In the genomic region with DNA sequence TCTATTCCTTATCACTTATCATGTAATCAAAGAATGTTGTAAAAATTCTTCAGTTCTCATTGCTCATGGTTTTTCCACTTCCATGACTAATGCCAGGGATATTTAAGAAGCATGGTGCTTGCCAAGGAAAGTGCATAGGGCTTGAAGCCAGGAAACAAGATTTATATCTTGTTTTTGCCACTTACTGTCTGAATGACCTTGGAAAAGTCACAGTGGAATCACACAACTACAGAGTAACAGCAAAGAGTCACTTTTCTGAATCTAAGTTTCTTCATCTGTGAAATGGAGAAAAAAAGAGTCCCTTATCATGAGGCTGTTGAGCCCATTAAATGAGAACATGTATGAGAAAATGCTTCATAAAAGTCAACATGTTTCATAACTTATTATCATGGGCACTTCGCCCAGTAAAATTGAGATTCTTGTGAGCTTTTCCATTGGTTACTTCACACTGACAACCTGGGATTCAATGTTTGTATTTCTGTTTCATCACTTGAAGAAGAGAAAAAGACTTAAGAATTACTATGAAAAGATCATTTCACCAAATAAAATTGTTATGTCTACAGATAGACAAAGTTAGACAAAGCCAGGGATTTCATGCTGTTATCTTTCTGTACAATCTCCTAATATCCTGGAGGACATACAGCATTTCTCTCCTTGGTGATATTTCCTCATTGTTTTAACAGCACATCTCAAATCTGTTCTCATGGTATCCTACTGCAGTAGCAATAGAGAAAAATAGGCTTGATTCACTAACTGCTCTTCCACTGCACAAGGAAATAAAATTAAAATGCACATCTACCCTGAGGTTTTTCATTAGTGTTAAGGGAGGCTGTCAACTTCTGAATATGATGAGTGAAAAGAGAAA, we compare ENCODE assay signal across 12 cellular contexts. TPM values are rescaled to one million over a fixed set of nuclear protein-coding genes. Genes with fewer than 3 reads are reported as not detected.
A peak's percentile ranks its signal among the peaks of the same experiment; 100 is the strongest.
DNase-seq lines count a peak whose midpoint lies in the region; ATAC-seq, FAIRE-seq and TF ChIP-seq lines count a peak whose summit lies in the region.
"Had no signal": no experiment of that assay in that cellular context is flagged by ENCODE, and none has a peak within 500 bp of the region (broad histone marks: within the 10 kb centered on the region; RNA-seq: fewer than 3 reads in every experiment).

No MANE protein-coding gene starts in this region.

- H3K36me3 Mint-ChIP-seq in activated CD4-positive, alpha-beta memory T cell treated with anti-CD3 and anti-CD28 coated beads for 36 hours: no peaks in the 10 kb centered on the region

- no peaks in the 10 kb centered on the region for H3K9me3 Mint-ChIP-seq in activated CD4-positive, alpha-beta memory T cell treated with anti-CD3 and anti-CD28 coated beads for 36 hours

- no peaks in the 10 kb centered on the region for H3K36me3 ChIP-seq in right atrium auricular region
- H3K36me3 ChIP-seq in body of pancreas (replicated peaks in 1 of 2; ENCODE audit: insufficient read depth in 1 of 2, low read depth in 2 of 2): no peaks in the 10 kb centered on the region

- intact Hi-C loops in Right ventricle myocardium inferior (cut with DNase I): no loop called here
- intact Hi-C loops in body of pancreas (cut with DNase I): no loop called here
- intact Hi-C loops in activated CD4-positive, alpha-beta memory T cell treated with anti-CD3 and anti-CD28 coated beads for 36 hours (cut with micrococcal nuclease): no loop called here

- H3K9me3 ChIP-seq in right atrium auricular region: no peaks in the 10 kb centered on the region
- no peaks in the 10 kb centered on the region for H3K9me3 ChIP-seq in body of pancreas

- DNase-seq in Right ventricle myocardium inferior (ENCODE audit: missing footprints): no peak
- DNase-seq in right atrium auricular region (ENCODE audit: low spot score): no peak
- peak in 1 of 4 donors; percentile 11 for DNase-seq in body of pancreas
- DNase-seq in iris pigment epithelial cell (ENCODE audit: low read depth): peak; percentile 94
- peak; percentile 49 for DNase-seq in urothelium cell line (ENCODE audit: low spot score)
- DNase-seq in activated CD4-positive, alpha-beta memory T cell treated with anti-CD3 and anti-CD28 coated beads for 36 hours: no peak
- DNase-seq: activated T-cell treated with anti-CD3 and anti-CD28 coated beads, Interleukin-2, amount 50 U/mL, for 72 hours; NCI-H524 treated with DMSO at 0.1 percent for 48 hours; stimulated activated naive CD8-positive, alpha-beta T cell treated with anti-CD3 and anti-CD28 coated beads, Interleukin-15, Interleukin-2, amounts not matched to agents 100 U/mL and 50 U/mL, for 24 hours had no signal

- TF ChIP-seq POLR2A in body of pancreas (IDR thresholded peaks at IDR 0.05): no peak

- 21 to 38% methylated on average over 1 of the region's 1 CpG for WGBS in body of pancreas, 2 donors

- H3K27me3 ChIP-seq in right atrium auricular region (no peaks in the 10 kb centered on the region), body of pancreas (no peaks in the 10 kb centered on the region)

- H3K4me3 ChIP-seq in right atrium auricular region (no peak overlapping the region), body of pancreas (no peak overlapping the region)

- no peaks in the 10 kb centered on the region for H3K27me3 Mint-ChIP-seq in activated CD4-positive, alpha-beta memory T cell treated with anti-CD3 and anti-CD28 coated beads for 36 hours

- no peak overlapping the region for H3K4me3 Mint-ChIP-seq in activated CD4-positive, alpha-beta memory T cell treated with anti-CD3 and anti-CD28 coated beads for 36 hours
- H3K4me3 Mint-ChIP-seq: activated T-cell treated with anti-CD3 and anti-CD28 coated beads, Interleukin-2, amount 50 U/mL, for 72 hours had no signal

- H3K4me1 Mint-ChIP-seq in activated CD4-positive, alpha-beta memory T cell treated with anti-CD3 and anti-CD28 coated beads for 36 hours (ENCODE audit: low read depth): no peaks in the 10 kb centered on the region

- H3K27ac Mint-ChIP-seq in activated CD4-positive, alpha-beta memory T cell treated with anti-CD3 and anti-CD28 coated beads for 36 hours: no peak overlapping the region
- H3K27ac Mint-ChIP-seq: activated T-cell treated with anti-CD3 and anti-CD28 coated beads, Interleukin-2, amount 50 U/mL, for 72 hours had no signal

- H3K27ac ChIP-seq in right atrium auricular region (peak overlapping the region in 1 of 2 donors; percentile 31), body of pancreas (no peak overlapping the region)

- TF ChIP-seq CTCF in right atrium auricular region (IDR thresholded peaks at IDR 0.05) (no peak), body of pancreas (IDR thresholded peaks at IDR 0.05) (no peak)

- CTCF ChIA-PET in activated CD4-positive, alpha-beta memory T cell treated with anti-CD3 and anti-CD28 coated beads for 36 hours (lab: Charles Lee): no interaction called here

- POLR2A ChIA-PET in activated CD4-positive, alpha-beta memory T cell treated with anti-CD3 and anti-CD28 coated beads for 36 hours (lab: Charles Lee): no interaction called here

- peak; percentile 79 for FAIRE-seq in urothelium cell line (lab: Jason Lieb, UNC)
- FAIRE-seq: A204.1 had no signal

- ATAC-seq in Right ventricle myocardium inferior (peak; percentile 46), body of pancreas (peak; percentile 62), HG02981 (IDR thresholded peaks at IDR 0.05; ENCODE audit: unreplicated experiment) (no peak), GM19455 (IDR thresholded peaks at IDR 0.05; ENCODE audit: unreplicated experiment) (no peak)
- ATAC-seq: activated T-cell treated with anti-CD3 and anti-CD28 coated beads, Interleukin-2, amount 50 U/mL, for 72 hours; stimulated activated naive CD8-positive, alpha-beta T cell treated with anti-CD3 and anti-CD28 coated beads, Interleukin-15, Interleukin-2, amounts not matched to agents 100 U/mL and 50 U/mL, for 24 hours had no signal

- peaks cover 0 to 16% of the 10 kb centered on the region in 2 donors for H3K4me1 ChIP-seq in right atrium auricular region
- peaks cover 13% of the 10 kb centered on the region for H3K4me1 ChIP-seq in body of pancreas

RNA-seq across cellular contexts. Expression of gene BMP5, which starts 7.6 kb away (rescaled TPM):
- total RNA-seq in Right ventricle myocardium inferior (2.3 TPM), right atrium auricular region (1 to 10 TPM; 1.6 to 6.3 TPM), body of pancreas (1 to 10 TPM in 1 of 2 donors, under 1 TPM in 1; 0.99 to 1.6 TPM)
- not detected for total RNA-seq in activated CD4-positive, alpha-beta memory T cell treated with anti-CD3 and anti-CD28 coated beads for 36 hours
- total RNA-seq: activated T-cell treated with anti-CD3 and anti-CD28 coated beads, Interleukin-2, amount 50 U/mL, for 72 hours had no signal

Comparison
In these comparisons a context has a peak if more than half of its experiments do, and no peak if none do; other contexts are left out.
1. ATAC-seq: peak in Right ventricle myocardium inferior (single experiment) and body of pancreas (single experiment); none in HG02981 (single experiment) and GM19455 (single experiment).
2. DNase-seq: peak in iris pigment epithelial cell (single experiment) and urothelium cell line (single experiment); none in Right ventricle myocardium inferior (single experiment), right atrium auricular region (single experiment) and activated CD4-positive, alpha-beta memory T cell treated with anti-CD3 and anti-CD28 coated beads for 36 hours (single experiment).